Comparison of ENCODE assay signal across 28 cellular contexts in the genomic region with DNA sequence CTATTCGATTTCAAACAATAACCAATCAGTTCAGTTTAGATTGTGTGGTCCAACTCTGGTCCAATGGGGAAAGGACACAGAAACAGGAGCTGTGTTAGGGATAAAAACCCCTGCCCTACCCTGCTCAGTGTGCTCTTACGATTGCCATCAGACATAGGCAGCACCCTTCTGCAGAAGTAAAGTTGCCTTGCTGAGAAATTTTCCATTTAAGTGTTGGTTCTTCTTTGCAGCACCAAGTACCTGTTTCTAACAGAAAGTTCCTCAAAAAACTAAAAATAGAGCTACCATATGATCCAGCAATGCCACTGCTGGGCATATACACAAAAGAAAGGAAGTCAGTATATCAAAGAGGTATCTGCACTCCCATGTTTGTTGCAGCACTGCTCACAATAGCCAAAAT.
"Had no signal": no experiment of that assay in that cellular context is flagged by ENCODE, and none has a peak within 500 bp of the region (broad histone marks: within the 10 kb centered on the region; RNA-seq: fewer than 3 reads in every experiment).

No MANE protein-coding gene starts in this region.

- H3K4me3 ChIP-seq: adrenal gland, ascending aorta, cardiac muscle cell had no signal

- H3K9me3 ChIP-seq: adrenal gland had no signal

- DNase-seq: activated B cell treated with CpG ODN at 0.5 μM for 24 hours; activated CD4-positive, alpha-beta memory T cell treated with anti-CD3 and anti-CD28 coated beads for 36 hours; activated CD4-positive, alpha-beta T cell treated with anti-CD3 and anti-CD28 coated beads for 4 hours; activated CD4-positive, alpha-beta T cell treated with anti-CD3 and anti-CD28 coated beads, Interleukin-2, amount 10 ng/mL, durations not matched to agents 24 days and 14 days; activated CD4-positive, alpha-beta T cell treated with anti-CD3 and anti-CD28 coated beads, Interleukin-2, amount 50 U/mL, for 1 hour; activated CD4-positive, alpha-beta T cell treated with anti-CD3 and anti-CD28 coated beads, Interleukin-2, amount 50 U/mL, for 4 hours; activated CD4-positive, CD25-positive, alpha-beta regulatory T cell treated with anti-CD3 and anti-CD28 coated beads, Interleukin-2, amount 50 U/mL, for 72 hours; activated CD8-positive, alpha-beta memory T cell treated with anti-CD3 and anti-CD28 coated beads, Interleukin-2, amount 50 U/mL, for 4 hours; activated CD8-positive, alpha-beta T cell treated with anti-CD3 and anti-CD28 coated beads for 36 hours; activated effector memory CD4-positive, alpha-beta T cell treated with anti-CD3 and anti-CD28 coated beads, Interleukin-2, amount 50 U/mL, for 16 hours; activated gamma-delta T cell treated with Interleukin-2 at 50 U/mL for 16 hours; activated naive CD4-positive, alpha-beta T cell; activated naive CD4-positive, alpha-beta T cell treated with anti-CD3 and anti-CD28 coated beads for 36 hours; activated naive CD4-positive, alpha-beta T cell treated with anti-CD3 and anti-CD28 coated beads, Interleukin-2, amount 50 U/mL, for 16 hours; activated naive CD8-positive, alpha-beta T cell treated with anti-CD3 and anti-CD28 coated beads for 36 hours; activated T-cell treated with anti-CD3 and anti-CD28 coated beads for 4 hours; activated T-cell treated with anti-CD3 and anti-CD28 coated beads, Interleukin-2, amount 50 U/mL, for 1 hour; activated T-cell treated with anti-CD3 and anti-CD28 coated beads, Interleukin-2, amount 50 U/mL, for 4 hours; activated T-cell treated with anti-CD3 and anti-CD28 coated beads, Interleukin-2, amount 50 U/mL, for 72 hours; adrenal gland; amniotic stem cell; caudate nucleus; cerebellar nuclear complex; T-helper 2 cell; T-helper 9 cell had no signal

- H3K36me3 ChIP-seq: adrenal gland, ascending aorta, cardiac muscle cell had no signal

- H3K27ac ChIP-seq: adrenal gland, ascending aorta, cardiac muscle cell, VCaP had no signal

- H3K4me1 ChIP-seq: adrenal gland, ascending aorta had no signal
